20 cellular contexts compared by ENCODE assay signal in the genomic region with DNA sequence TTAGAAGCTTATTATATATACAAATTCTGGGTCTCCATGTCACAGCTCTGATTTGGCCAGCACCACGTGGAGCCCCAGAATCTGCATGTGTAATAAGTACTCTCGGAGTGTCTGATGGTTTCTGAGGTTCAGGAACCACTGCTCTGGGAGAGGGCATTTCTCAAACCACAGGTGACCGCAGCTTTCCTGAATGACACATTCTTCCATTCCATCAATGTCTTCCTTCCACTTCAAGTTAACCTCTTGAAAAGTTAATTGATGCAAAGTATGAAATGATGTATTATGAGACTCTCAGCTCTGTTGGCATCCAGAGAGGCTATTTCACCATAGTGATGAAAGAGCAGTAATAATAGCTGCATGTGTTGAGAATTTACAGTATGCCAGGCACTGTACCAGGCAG.
DNase-seq lines count a peak whose midpoint lies in the region; ATAC-seq and TF ChIP-seq lines count a peak whose summit lies in the region.
"Had no signal": no experiment of that assay in that cellular context is flagged by ENCODE, and none has a peak within 500 bp of the region (broad histone marks: within the 10 kb centered on the region; RNA-seq: fewer than 3 reads in every experiment).

No MANE protein-coding gene starts in this region.

- no peak for TF ChIP-seq POLR2A in upper lobe of left lung (IDR thresholded peaks at IDR 0.05)

- peak; percentile 87 for ATAC-seq in activated naive CD8-positive, alpha-beta T cell treated with anti-CD3 and anti-CD28 coated beads, Interleukin-2, amount 50 U/mL, for 24 hours
- ATAC-seq in upper lobe of left lung (ENCODE audit: low FRiP score in 2 of 2), result no peak
- ATAC-seq: activated CD4-positive, CD25-positive, alpha-beta regulatory T cell treated with anti-CD3 and anti-CD28 coated beads, Interleukin-2, amount 50 U/mL, for 24 hours; Panc1; sciatic nerve had no signal

- no peaks in the 10 kb centered on the region for H3K4me1 Mint-ChIP-seq in activated naive CD4-positive, alpha-beta T cell treated with anti-CD3 and anti-CD28 coated beads for 36 hours (ENCODE audit: low read depth)
- peaks cover 25% of the 10 kb centered on the region for H3K4me1 Mint-ChIP-seq in activated naive CD8-positive, alpha-beta T cell treated with anti-CD3 and anti-CD28 coated beads, Interleukin-2, amount 50 U/mL, for 24 hours

- H3K4me3 Mint-ChIP-seq in activated naive CD4-positive, alpha-beta T cell treated with anti-CD3 and anti-CD28 coated beads for 36 hours, result no peak overlapping the region
- peak overlapping the region; percentile 6 for H3K4me3 Mint-ChIP-seq in activated naive CD8-positive, alpha-beta T cell treated with anti-CD3 and anti-CD28 coated beads, Interleukin-2, amount 50 U/mL, for 24 hours
- H3K4me3 Mint-ChIP-seq: CD4-positive, alpha-beta T cell; central memory CD8-positive, alpha-beta T cell had no signal

- CTCF ChIA-PET in activated naive CD4-positive, alpha-beta T cell treated with anti-CD3 and anti-CD28 coated beads for 36 hours (lab: Charles Lee), result no interaction called here

- H3K4me3 ChIP-seq in upper lobe of left lung, result no peak overlapping the region
- H3K4me3 ChIP-seq: SK-N-MC, thyroid gland had no signal

- intact Hi-C loops in activated naive CD4-positive, alpha-beta T cell treated with anti-CD3 and anti-CD28 coated beads for 36 hours (cut with micrococcal nuclease), result no loop called here

- TF ChIP-seq EP300 in upper lobe of left lung (IDR thresholded peaks at IDR 0.05), result no peak

- no peak overlapping the region for H3K27ac Mint-ChIP-seq in activated naive CD4-positive, alpha-beta T cell treated with anti-CD3 and anti-CD28 coated beads for 36 hours
- peak overlapping the region; percentile 74 for H3K27ac Mint-ChIP-seq in activated naive CD8-positive, alpha-beta T cell treated with anti-CD3 and anti-CD28 coated beads, Interleukin-2, amount 50 U/mL, for 24 hours
- H3K27ac Mint-ChIP-seq: CD4-positive, alpha-beta T cell had no signal

- no peak overlapping the region for H3K27ac ChIP-seq in upper lobe of left lung
- H3K27ac ChIP-seq: SK-N-MC, thyroid gland had no signal

- no peaks in the 10 kb centered on the region for H3K27me3 ChIP-seq in upper lobe of left lung
- H3K27me3 ChIP-seq: thyroid gland had no signal

- DNase-seq in activated naive CD4-positive, alpha-beta T cell treated with Interleukin-2 at 50 U/mL for 16 hours, result peak; percentile 36
- DNase-seq in activated naive CD4-positive, alpha-beta T cell treated with anti-CD3 and anti-CD28 coated beads for 36 hours, result no peak
- DNase-seq in MV-4-11 (lab: John Stamatoyannopoulos, UW) (peak; percentile 40), HCEC 1CT (no peak), upper lobe of left lung (no peak), DMS53 treated with DMSO at 0.1 percent for 48 hours (lab: John Stamatoyannopoulos, UW; ENCODE audit: unreplicated experiment) (no peak)
- DNase-seq in activated naive CD8-positive, alpha-beta T cell treated with anti-CD3 and anti-CD28 coated beads, Interleukin-2, amount 50 U/mL, for 24 hours, result peak; percentile 52
- DNase-seq in stimulated activated CD8-positive, alpha-beta memory T cell treated with anti-CD3 and anti-CD28 coated beads, Interleukin-2, amount 100 ng/mL, for 48 hours (ENCODE audit: low read depth in 2 of 2), result peak; percentile 2 to 3
- DNase-seq: CD4-positive, alpha-beta T cell; erythroblast; mammary epithelial cell; NCI-H1694; NCI-H2227 treated with DMSO at 0.1 percent for 48 hours; T1000; thyroid gland had no signal

- H3K36me3 Mint-ChIP-seq in activated naive CD4-positive, alpha-beta T cell treated with anti-CD3 and anti-CD28 coated beads for 36 hours (ENCODE audit: low read depth), result no peaks in the 10 kb centered on the region
- peaks cover 6% of the 10 kb centered on the region for H3K36me3 Mint-ChIP-seq in activated naive CD8-positive, alpha-beta T cell treated with anti-CD3 and anti-CD28 coated beads, Interleukin-2, amount 50 U/mL, for 24 hours (ENCODE audit: low read depth)

- H3K9me3 ChIP-seq in upper lobe of left lung, result no peaks in the 10 kb centered on the region
- H3K9me3 ChIP-seq: thyroid gland had no signal

- H3K4me1 ChIP-seq in upper lobe of left lung, result no peaks in the 10 kb centered on the region
- H3K4me1 ChIP-seq: thyroid gland had no signal

- H3K36me3 ChIP-seq in upper lobe of left lung, result no peaks in the 10 kb centered on the region
- H3K36me3 ChIP-seq: thyroid gland had no signal

- H3K9me3 Mint-ChIP-seq in activated naive CD4-positive, alpha-beta T cell treated with anti-CD3 and anti-CD28 coated beads for 36 hours, result no peaks in the 10 kb centered on the region
- peaks cover 6% of the 10 kb centered on the region for H3K9me3 Mint-ChIP-seq in activated naive CD8-positive, alpha-beta T cell treated with anti-CD3 and anti-CD28 coated beads, Interleukin-2, amount 50 U/mL, for 24 hours
- H3K9me3 Mint-ChIP-seq: CD4-positive, alpha-beta T cell; central memory CD8-positive, alpha-beta T cell had no signal

- H3K27me3 Mint-ChIP-seq in activated naive CD4-positive, alpha-beta T cell treated with anti-CD3 and anti-CD28 coated beads for 36 hours (ENCODE audit: low read depth), result no peaks in the 10 kb centered on the region
- H3K27me3 Mint-ChIP-seq in activated naive CD8-positive, alpha-beta T cell treated with anti-CD3 and anti-CD28 coated beads, Interleukin-2, amount 50 U/mL, for 24 hours, result peaks cover 3% of the 10 kb centered on the region
- H3K27me3 Mint-ChIP-seq: CD4-positive, alpha-beta T cell; central memory CD8-positive, alpha-beta T cell had no signal

- TF ChIP-seq CTCF in upper lobe of left lung (IDR thresholded peaks at IDR 0.05), result no peak

- 72 to 80% methylated on average over 3 of the region's 3 CpGs for WGBS in upper lobe of left lung, 2 donors

Comparison
In these comparisons a context has a peak if more than half of its experiments do, and no peak if none do; other contexts are left out.
1. DNase-seq: peak in activated naive CD4-positive, alpha-beta T cell treated with Interleukin-2 at 50 U/mL for 16 hours (single experiment), MV-4-11 (single experiment), activated naive CD8-positive, alpha-beta T cell treated with anti-CD3 and anti-CD28 coated beads, Interleukin-2, amount 50 U/mL, for 24 hours (single experiment) and stimulated activated CD8-positive, alpha-beta memory T cell treated with anti-CD3 and anti-CD28 coated beads, Interleukin-2, amount 100 ng/mL, for 48 hours (2 of 2); none in activated naive CD4-positive, alpha-beta T cell treated with anti-CD3 and anti-CD28 coated beads for 36 hours (single experiment), HCEC 1CT (single experiment), upper lobe of left lung (0 of 2) and DMS53 treated with DMSO at 0.1 percent for 48 hours (single experiment).